In genomic region chr12:47846294-47846996, GRCh38 we compare ENCODE assay signal across 1 cellular context.
TF ChIP-seq lines count a peak whose summit lies in the region.

No MANE protein-coding gene starts in this region.

TF ChIP-seq in H1, 55 proteins besides CTCF, POLR2A, EP300 and RAD21:
- TF ChIP-seq CTBP2 (IDR thresholded peaks at IDR 0.05; ENCODE audit: borderline replicate concordance, insufficient read depth, insufficient read length, low read length) = no peak
- TF ChIP-seq SUZ12 (IDR thresholded peaks at IDR 0.05; ENCODE audit: low read length) = no peak
- no peak for TF ChIP-seq CHD7 (IDR thresholded peaks at IDR 0.05; ENCODE audit: insufficient replicate concordance, low read length)
- TF ChIP-seq SP4 (IDR thresholded peaks at IDR 0.05; ENCODE audit: low read length) = no peak
- TF ChIP-seq KDM4A (IDR thresholded peaks at IDR 0.05; ENCODE audit: low read depth, low read length, severe bottlenecking) = no peak
- TF ChIP-seq BRCA1 (IDR thresholded peaks at IDR 0.05; ENCODE audit: low read depth, low read length) = no peak
- TF ChIP-seq POU5F1 (IDR thresholded peaks at IDR 0.05; ENCODE audit: low read depth, low read length) = no peak
- no peak for TF ChIP-seq USF2 (IDR thresholded peaks at IDR 0.05; ENCODE audit: low read length)
- no peak for TF ChIP-seq EZH2 (IDR thresholded peaks at IDR 0.05; ENCODE audit: low read depth, low read length, severe bottlenecking)
- TF ChIP-seq BACH1 (IDR thresholded peaks at IDR 0.05; ENCODE audit: low read length) = no peak
- TF ChIP-seq MAX (IDR thresholded peaks at IDR 0.05) = no peak
